8 cellular contexts compared by ENCODE assay signal in the genomic region with DNA sequence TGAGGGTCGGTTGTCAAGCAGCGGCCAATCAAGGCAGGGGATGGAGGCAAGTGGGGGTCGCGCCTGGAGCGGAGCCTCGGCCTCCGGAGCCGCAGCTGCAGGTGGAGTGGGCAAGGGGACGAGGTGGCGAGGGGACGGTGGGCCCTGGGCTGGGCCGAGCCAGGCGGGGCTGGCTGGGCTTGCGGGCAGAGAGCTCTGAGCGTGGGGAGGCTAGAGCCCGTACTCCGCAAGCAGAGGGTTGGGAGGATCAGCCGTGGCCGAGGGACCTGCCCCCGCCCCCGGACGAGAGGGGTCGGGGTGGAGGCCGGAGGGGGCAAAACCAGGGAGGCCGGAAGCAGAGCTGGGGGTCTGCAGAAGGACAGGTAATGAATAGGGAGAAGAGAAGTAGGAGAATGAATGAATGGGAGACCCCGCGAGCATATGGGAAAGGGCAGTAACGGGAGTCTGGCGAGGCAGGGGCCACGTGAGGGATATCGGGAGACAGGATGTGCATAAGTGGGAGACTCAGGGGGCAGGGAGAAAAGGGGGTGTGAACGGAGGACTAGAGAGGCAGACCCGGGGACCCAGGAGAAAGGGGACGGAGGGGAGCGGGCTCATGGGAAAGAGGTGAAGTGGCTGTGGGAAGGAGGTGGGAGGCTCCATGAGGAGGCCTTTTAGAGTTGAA. TPM values are rescaled to one million over a fixed set of nuclear protein-coding genes. Genes with fewer than 3 reads are reported as not detected.
A peak's percentile ranks its signal among the peaks of the same experiment; 100 is the strongest.
DNase-seq lines count a peak whose midpoint lies in the region; ATAC-seq and TF ChIP-seq lines count a peak whose summit lies in the region.

A gene with protein sequence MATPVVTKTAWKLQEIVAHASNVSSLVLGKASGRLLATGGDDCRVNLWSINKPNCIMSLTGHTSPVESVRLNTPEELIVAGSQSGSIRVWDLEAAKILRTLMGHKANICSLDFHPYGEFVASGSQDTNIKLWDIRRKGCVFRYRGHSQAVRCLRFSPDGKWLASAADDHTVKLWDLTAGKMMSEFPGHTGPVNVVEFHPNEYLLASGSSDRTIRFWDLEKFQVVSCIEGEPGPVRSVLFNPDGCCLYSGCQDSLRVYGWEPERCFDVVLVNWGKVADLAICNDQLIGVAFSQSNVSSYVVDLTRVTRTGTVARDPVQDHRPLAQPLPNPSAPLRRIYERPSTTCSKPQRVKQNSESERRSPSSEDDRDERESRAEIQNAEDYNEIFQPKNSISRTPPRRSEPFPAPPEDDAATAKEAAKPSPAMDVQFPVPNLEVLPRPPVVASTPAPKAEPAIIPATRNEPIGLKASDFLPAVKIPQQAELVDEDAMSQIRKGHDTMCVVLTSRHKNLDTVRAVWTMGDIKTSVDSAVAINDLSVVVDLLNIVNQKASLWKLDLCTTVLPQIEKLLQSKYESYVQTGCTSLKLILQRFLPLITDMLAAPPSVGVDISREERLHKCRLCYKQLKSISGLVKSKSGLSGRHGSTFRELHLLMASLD (plus strand): TSS at position 16 of the 664 bp plus-strand sequence. CDS start 1,474 bp downstream, outside the sequence.

- TF ChIP-seq CTCF in activated B cell treated with CpG ODN at 0.5 μM for 24 hours (IDR thresholded peaks at IDR 0.05) (no peak), psoas muscle (IDR thresholded peaks at IDR 0.05) (no peak)

- peaks cover 0 to 10% (median 5%) of the 10 kb centered on the region in 8 donors for H3K9me3 Mint-ChIP-seq in CD4-positive, alpha-beta memory T cell
- peaks cover 2% of the 10 kb centered on the region for H3K9me3 Mint-ChIP-seq in activated B cell treated with CpG ODN at 0.5 μM for 24 hours

- no peak for DNase-seq in CD4-positive, alpha-beta memory T cell
- no peak for DNase-seq in HEK293T (ENCODE audit: extremely low spot score)
- DNase-seq in activated B cell treated with CpG ODN at 0.5 μM for 24 hours: no peak
- DNase-seq in glomerular visceral epithelial cell (ENCODE audit: extremely low spot score): peak; percentile 15
- no peak for DNase-seq in psoas muscle
- no peak for DNase-seq in NK-92 treated with Interleukin-12 subunit alpha and Interleukin-12 subunit beta, amount 100 ng/mL, for 24 hours (lab: John Stamatoyannopoulos, UW)
- DNase-seq in NOMO-1 treated with DMSO at 0.1 percent for 48 hours (lab: John Stamatoyannopoulos, UW; ENCODE audit: unreplicated experiment): no peak

- no peaks in the 10 kb centered on the region for H3K9me3 ChIP-seq in CD4-positive, alpha-beta memory T cell (ENCODE audit: control insufficient read depth in 1 of 2, low read length in 2 of 2)
- H3K9me3 ChIP-seq in psoas muscle: no peaks in the 10 kb centered on the region

- no peaks in the 10 kb centered on the region for H3K36me3 ChIP-seq in CD4-positive, alpha-beta memory T cell (ENCODE audit: insufficient read depth, low read length)
- H3K36me3 ChIP-seq in psoas muscle (ENCODE audit: insufficient read depth in 1 of 2, low read depth in 1 of 2): no peaks in the 10 kb centered on the region

- ATAC-seq in activated B cell treated with CpG ODN at 0.5 μM for 24 hours (ENCODE audit: low read depth) (no peak), psoas muscle (no peak), HG02981 (IDR thresholded peaks at IDR 0.05; ENCODE audit: unreplicated experiment) (no peak)

- no peaks in the 10 kb centered on the region for H3K27me3 ChIP-seq in CD4-positive, alpha-beta memory T cell (ENCODE audit: insufficient read depth, low read length)
- H3K27me3 ChIP-seq in psoas muscle (ENCODE audit: insufficient read depth in 3 of 3, low read length in 2 of 3): no peaks in the 10 kb centered on the region

- peak within 1 kb of the TSS; percentile 94 to 99 (median 96) for H3K27ac Mint-ChIP-seq in CD4-positive, alpha-beta memory T cell
- H3K27ac Mint-ChIP-seq in activated B cell treated with CpG ODN at 0.5 μM for 24 hours: peak within 1 kb of the TSS; percentile 98

- peak within 1 kb of the TSS; percentile 96 to 100 (median 98) for H3K4me3 Mint-ChIP-seq in CD4-positive, alpha-beta memory T cell
- peak within 1 kb of the TSS; percentile 95 for H3K4me3 Mint-ChIP-seq in activated B cell treated with CpG ODN at 0.5 μM for 24 hours

- H3K27me3 Mint-ChIP-seq in CD4-positive, alpha-beta memory T cell: no peaks in the 10 kb centered on the region
- no peaks in the 10 kb centered on the region for H3K27me3 Mint-ChIP-seq in activated B cell treated with CpG ODN at 0.5 μM for 24 hours

- H3K4me1 ChIP-seq in CD4-positive, alpha-beta memory T cell (ENCODE audit: insufficient read depth, low read length): peaks cover 17% of the 10 kb centered on the region
- no peaks in the 10 kb centered on the region for H3K4me1 ChIP-seq in psoas muscle

- WGBS in psoas muscle, 3 donors: 0 to 1% (median 1%) methylated on average over 35 of the region's 35 CpGs

- intact Hi-C loops in CD4-positive, alpha-beta memory T cell (cut with micrococcal nuclease): loop anchor here (1.0 to 5.0 kb wide), 14 partner anchors 87 to 1544 kb away; partner anchors contain the start of genes CCDC102A, CFAP20, CIAPIN1 and CNOT1
- intact Hi-C loops in activated B cell treated with CpG ODN at 0.5 μM for 24 hours (cut with micrococcal nuclease): loop anchor here (1.0 to 10.0 kb wide), 16 partner anchors 21 to 1311 kb away; partner anchors contain the start of genes AMFR, ARL2BP, CCDC102A and CFAP20
- intact Hi-C loops in psoas muscle (cut with DNase I): no loop called here

- H3K27ac ChIP-seq in CD4-positive, alpha-beta memory T cell (ENCODE audit: low read depth, low read length): peak within 1 kb of the TSS; percentile 76
- H3K27ac ChIP-seq in psoas muscle: peak within 1 kb of the TSS; percentile 89

- H3K36me3 Mint-ChIP-seq in CD4-positive, alpha-beta memory T cell: peaks cover 6 to 10% of the 10 kb centered on the region in 2 donors
- H3K36me3 Mint-ChIP-seq in activated B cell treated with CpG ODN at 0.5 μM for 24 hours (ENCODE audit: low read depth): peaks cover 11% of the 10 kb centered on the region

- CTCF ChIA-PET in CD4-positive, alpha-beta memory T cell (lab: Charles Lee; ENCODE audit: partially characterized antibody): interaction anchor here (1.0 to 3.0 kb wide), 4 partner anchors 19 to 159 kb away, joined by 5 to 16 read pairs (median 6); no protein-coding TSS in a partner anchor
- CTCF ChIA-PET in HEK293T (lab: Yijun Ruan, JAX) (interaction anchor here (0.5 to 1.3 kb wide), 7 partner anchors 13 to 364 kb away, joined by 3 to 5 read pairs (median 3); partner anchors contain the start of gene ADGRG3), activated B cell treated with CpG ODN at 0.5 μM for 24 hours (lab: Charles Lee) (interaction anchor here (0.7 to 1.0 kb wide), 5 partner anchors 16 to 200 kb away, joined by 3 to 4 read pairs (median 3); no protein-coding TSS in a partner anchor)

- POLR2A ChIA-PET in CD4-positive, alpha-beta memory T cell (lab: Charles Lee; ENCODE audit: partially characterized antibody): interaction anchor here (0.5 to 2.7 kb wide), 28 partner anchors 11 to 393 kb away, joined by 3 to 22 read pairs (median 4); partner anchors contain the start of genes CCDC102A, CFAP20, CIAPIN1 and COQ9
- POLR2A ChIA-PET in HEK293T (lab: Yijun Ruan, JAX) (interaction anchor here (0.6 to 1.8 kb wide), 34 partner anchors 9 to 394 kb away, joined by 3 to 13 read pairs (median 4); partner anchors contain the start of gene ZNF319), activated B cell treated with CpG ODN at 0.5 μM for 24 hours (lab: Charles Lee) (interaction anchor here (0.5 to 2.6 kb wide), 14 partner anchors 12 to 894 kb away, joined by 3 to 12 read pairs (median 4); partner anchors contain the start of genes CCDC102A, CFAP20, CIAPIN1 and CNOT1)

- H3K4me1 Mint-ChIP-seq in CD4-positive, alpha-beta memory T cell: peaks cover 14 to 37% (median 29%) of the 10 kb centered on the region in 4 donors
- H3K4me1 Mint-ChIP-seq in activated B cell treated with CpG ODN at 0.5 μM for 24 hours: peaks cover 30% of the 10 kb centered on the region

- H3K4me3 ChIP-seq in CD4-positive, alpha-beta memory T cell (ENCODE audit: low read length in 2 of 2): peak within 1 kb of the TSS; percentile 91 to 95
- H3K4me3 ChIP-seq in psoas muscle: peak within 1 kb of the TSS; percentile 89

TF ChIP-seq in HEK293T, 16 proteins besides CTCF, POLR2A, EP300 and RAD21:
- TF ChIP-seq BHLHE40 (IDR thresholded peaks at IDR 0.05; ENCODE audit: borderline replicate concordance) (no peak), L3MBTL2 (conservative IDR thresholded peaks at IDR 0.05) (peak; percentile 76)

RNA-seq across cellular contexts. Expression of the gene that starts here (rescaled TPM):
- total RNA-seq in CD4-positive, alpha-beta memory T cell: 10 to 100 TPM; 25.1 to 25.9 TPM
- 10 to 100 TPM; 23.6 to 26.1 TPM for polyA plus RNA-seq in CD4-positive, alpha-beta memory T cell
- total RNA-seq in activated B cell treated with CpG ODN at 0.5 μM for 24 hours (16.8 and 19.4 TPM in 2 replicates), psoas muscle (10 to 100 TPM in 1 of 4 donors, 1 to 10 TPM in 3; 6.3 to 13.3 (median 8.6) TPM)
- polyA plus RNA-seq in psoas muscle: 10 to 100 TPM in 1 of 3 donors, 1 to 10 TPM in 2; 9.2 to 15.6 (median 9.5) TPM

Comparison
In these comparisons a context has a peak if more than half of its experiments do, and no peak if none do; other contexts are left out.
1. intact Hi-C loops: an anchor here in CD4-positive, alpha-beta memory T cell (1.0 to 5.0 kb wide) and activated B cell treated with CpG ODN at 0.5 μM for 24 hours (1.0 to 10.0 kb wide); none called in psoas muscle.